14 cellular contexts compared by ENCODE assay signal in the genomic region with DNA sequence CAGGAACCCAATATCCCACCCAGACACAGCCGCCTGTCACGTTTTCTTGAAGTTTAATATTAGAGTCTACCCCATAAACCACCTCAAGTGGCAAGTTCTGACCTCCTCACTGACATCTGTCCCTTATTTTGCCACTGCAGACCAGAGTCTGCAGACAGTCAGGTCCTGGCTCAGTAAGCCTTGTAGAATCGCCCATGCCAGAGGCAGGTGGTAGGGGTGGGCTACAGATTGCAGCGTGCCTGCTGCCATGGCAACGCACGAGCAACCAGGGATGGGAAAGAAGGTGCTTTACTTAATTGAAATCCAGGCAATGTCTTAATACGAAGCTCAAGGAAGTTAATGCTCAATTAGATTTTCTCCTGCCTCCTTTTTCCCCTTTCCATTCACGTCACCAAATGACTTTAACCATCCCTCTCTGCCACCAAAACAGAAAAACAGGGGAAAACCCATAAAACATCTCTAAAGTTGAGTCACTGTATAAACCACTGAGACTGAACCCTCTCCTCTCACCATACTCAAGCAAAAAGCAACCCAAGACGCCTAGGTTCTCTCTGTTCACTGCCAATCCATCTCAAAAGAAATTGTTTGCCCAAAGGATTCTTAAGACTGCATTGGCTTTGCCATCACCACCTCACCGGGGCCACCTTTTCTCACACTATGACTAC.
A peak's percentile ranks its signal among the peaks of the same experiment; 100 is the strongest.
DNase-seq lines count a peak whose midpoint lies in the region; ATAC-seq lines count a peak whose summit lies in the region.
"Had no signal": no experiment of that assay in that cellular context is flagged by ENCODE, and none has a peak within 500 bp of the region (broad histone marks: within the 10 kb centered on the region; RNA-seq: fewer than 3 reads in every experiment).

No MANE protein-coding gene starts in this region.

- H3K4me3 Mint-ChIP-seq in T-helper 2 cell treated with Interferon-gamma antibody and Interleukin-4, amounts not matched to agents 5 μg/mL and 100 μg/mL, for 36 hours: no peak overlapping the region
- H3K4me3 Mint-ChIP-seq: B cell had no signal

- H3K4me1 Mint-ChIP-seq in T-helper 2 cell treated with Interferon-gamma antibody and Interleukin-4, amounts not matched to agents 5 μg/mL and 100 μg/mL, for 36 hours (ENCODE audit: low read depth): peaks cover 8% of the 10 kb centered on the region
- H3K4me1 Mint-ChIP-seq: B cell had no signal

- no peaks in the 10 kb centered on the region for H3K36me3 Mint-ChIP-seq in T-helper 2 cell treated with Interferon-gamma antibody and Interleukin-4, amounts not matched to agents 5 μg/mL and 100 μg/mL, for 36 hours (ENCODE audit: low read depth)

- no peak overlapping the region for H3K27ac ChIP-seq in substantia nigra (ENCODE audit: low read depth, low read length, poor library complexity, severe bottlenecking)
- H3K27ac ChIP-seq: psoas muscle, VCaP had no signal

- peak; percentile 91 for DNase-seq in D341Med (ENCODE audit: low spot score)
- peak; percentile 6 for DNase-seq in T-helper 2 cell treated with Interferon-gamma antibody and Interleukin-4, amounts not matched to agents 5 μg/mL and 100 μg/mL, for 36 hours (ENCODE audit: low spot score)
- DNase-seq in HK-2 (ENCODE audit: unreplicated experiment): no peak
- no peak for DNase-seq in NCI-H128 (lab: John Stamatoyannopoulos, UW; ENCODE audit: unreplicated experiment)
- DNase-seq in substantia nigra (lab: John Stamatoyannopoulos, UW): no peak
- no peak for DNase-seq in G401 (ENCODE audit: low spot score)
- DNase-seq: psoas muscle; SK-N-SH; stimulated activated CD4-positive, alpha-beta T cell treated with anti-CD3 and anti-CD28 coated beads, Interleukin-1b, Interleukin-23, amount 100 ng/mL, for 48 hours; stimulated activated naive CD4-positive, alpha-beta T cell had no signal

- ATAC-seq in GM18498 (IDR thresholded peaks at IDR 0.05; ENCODE audit: unreplicated experiment): peak; percentile 55
- ATAC-seq in GM21825 (IDR thresholded peaks at IDR 0.05; ENCODE audit: unreplicated experiment): peak; percentile 81
- ATAC-seq: psoas muscle had no signal

- H3K27me3 Mint-ChIP-seq in T-helper 2 cell treated with Interferon-gamma antibody and Interleukin-4, amounts not matched to agents 5 μg/mL and 100 μg/mL, for 36 hours (ENCODE audit: low read depth): no peaks in the 10 kb centered on the region
- H3K27me3 Mint-ChIP-seq: B cell had no signal

- in situ Hi-C loops in G401 (cut with HindIII; ENCODE audit: low sequenced_read_pairs): no loop called here

- peak overlapping the region; percentile 5 for H3K27ac Mint-ChIP-seq in T-helper 2 cell treated with Interferon-gamma antibody and Interleukin-4, amounts not matched to agents 5 μg/mL and 100 μg/mL, for 36 hours
- H3K27ac Mint-ChIP-seq: B cell had no signal

- no peaks in the 10 kb centered on the region for H3K9me3 Mint-ChIP-seq in T-helper 2 cell treated with Interferon-gamma antibody and Interleukin-4, amounts not matched to agents 5 μg/mL and 100 μg/mL, for 36 hours

Comparison
In these comparisons a context has a peak if more than half of its experiments do, and no peak if none do; other contexts are left out.
1. DNase-seq: peak in D341Med (single experiment) and T-helper 2 cell treated with Interferon-gamma antibody and Interleukin-4, amounts not matched to agents 5 μg/mL and 100 μg/mL, for 36 hours (single experiment); none in HK-2 (single experiment), NCI-H128 (single experiment), substantia nigra (0 of 49) and G401 (single experiment).